Comparison of ENCODE assay signal across 8 cellular contexts in the genomic region with DNA sequence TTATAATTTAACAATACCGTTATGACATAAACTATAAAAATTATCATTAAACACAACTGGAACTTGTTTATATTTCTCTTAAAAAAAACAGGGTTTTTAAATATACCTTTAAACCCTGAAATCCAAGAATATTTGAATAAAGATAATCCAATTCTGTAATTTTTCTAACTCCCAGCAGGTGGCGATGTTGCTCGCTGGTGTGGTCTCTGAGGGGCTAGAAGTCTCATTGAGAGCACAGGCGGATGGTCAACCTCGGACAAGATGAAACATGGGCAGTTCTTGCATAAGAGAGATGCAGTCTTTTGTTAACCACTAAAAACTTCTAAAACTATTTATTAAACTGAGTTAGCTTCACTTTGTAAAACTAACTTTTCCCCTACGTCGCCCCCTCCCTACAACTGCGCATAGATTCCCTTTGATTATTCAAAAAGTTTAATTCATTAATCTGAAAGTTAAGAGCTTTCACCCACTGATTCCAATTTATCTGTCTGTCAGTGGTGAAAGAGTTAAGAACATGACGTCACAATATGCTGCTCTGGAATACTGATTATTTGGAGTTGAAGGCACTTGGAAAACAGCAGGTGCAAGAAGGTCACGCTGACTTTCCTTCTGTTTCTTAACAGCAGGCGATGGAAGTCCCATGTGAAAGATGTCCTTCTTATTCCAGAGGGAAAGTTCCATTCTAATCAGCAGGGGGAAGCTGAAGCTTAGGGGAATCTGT. TPM values are rescaled to one million over a fixed set of nuclear protein-coding genes. Genes with fewer than 3 reads are reported as not detected.
DNase-seq lines count a peak whose midpoint lies in the region; ATAC-seq and TF ChIP-seq lines count a peak whose summit lies in the region.

No MANE protein-coding gene starts in this region.

- no peak overlapping the region for H3K4me3 Mint-ChIP-seq in activated T-helper 1 cell treated with anti-CD3 and anti-CD28 coated beads, Interleukin-12 subunit alpha, Interleukin-12 subunit beta, Interleukin-2, Interleukin-4 antibody, amounts not matched to agents 30 ng/mL and 10 ng/mL and 1 ng/mL, durations not matched to agents 14 hours and 24 hours and 36 hours

- H3K9me3 ChIP-seq in neutrophil, result no peaks in the 10 kb centered on the region

- no peaks in the 10 kb centered on the region for H3K36me3 ChIP-seq in neutrophil

- H3K4me1 Mint-ChIP-seq in activated T-helper 1 cell treated with anti-CD3 and anti-CD28 coated beads, Interleukin-12 subunit alpha, Interleukin-12 subunit beta, Interleukin-2, Interleukin-4 antibody, amounts not matched to agents 30 ng/mL and 10 ng/mL and 1 ng/mL, durations not matched to agents 14 hours and 24 hours and 36 hours (ENCODE audit: low read depth), result no peaks in the 10 kb centered on the region

- H3K27me3 ChIP-seq in neutrophil, result no peaks in the 10 kb centered on the region

- TF ChIP-seq CTCF in foreskin fibroblast (IDR thresholded peaks at IDR 0.05; ENCODE audit: low read depth, low read length), result peak; percentile 60
- TF ChIP-seq CTCF in neutrophil (IDR thresholded peaks at IDR 0.05), result peak; percentile 66

- H3K9me3 Mint-ChIP-seq in activated T-helper 1 cell treated with anti-CD3 and anti-CD28 coated beads, Interleukin-12 subunit alpha, Interleukin-12 subunit beta, Interleukin-2, Interleukin-4 antibody, amounts not matched to agents 30 ng/mL and 10 ng/mL and 1 ng/mL, durations not matched to agents 14 hours and 24 hours and 36 hours, result peaks cover under 1% of the 10 kb centered on the region

- ATAC-seq in GM19351 (IDR thresholded peaks at IDR 0.05; ENCODE audit: unreplicated experiment), result peak; percentile 30
- no peak for ATAC-seq in left colon
- no peak for ATAC-seq in GM19467 (IDR thresholded peaks at IDR 0.05; ENCODE audit: unreplicated experiment)

- H3K4me3 ChIP-seq in foreskin fibroblast (ENCODE audit: low read depth in 1 of 2, low read length in 2 of 2), result no peak overlapping the region
- H3K4me3 ChIP-seq in neutrophil (ENCODE audit: low read depth in 1 of 2, low read length in 1 of 2), result no peak overlapping the region

- DNase-seq in Ammon's horn (ENCODE audit: low spot score) (peak; percentile 91), NCI-H446 treated with DMSO at 0.1 percent for 48 hours (lab: John Stamatoyannopoulos, UW) (peak; percentile 7), foreskin fibroblast (peak; percentile 16 to 69), left colon (no peak)
- DNase-seq in activated T-helper 1 cell treated with anti-CD3 and anti-CD28 coated beads, Interleukin-12 subunit alpha, Interleukin-12 subunit beta, Interleukin-2, Interleukin-4 antibody, amounts not matched to agents 30 ng/mL and 10 ng/mL and 1 ng/mL, durations not matched to agents 14 hours and 24 hours and 36 hours (ENCODE audit: low spot score), result peak; percentile 2

- intact Hi-C loops in activated T-helper 1 cell treated with anti-CD3 and anti-CD28 coated beads, Interleukin-12 subunit alpha, Interleukin-12 subunit beta, Interleukin-2, Interleukin-4 antibody, amounts not matched to agents 30 ng/mL and 10 ng/mL and 1 ng/mL, durations not matched to agents 14 hours and 24 hours and 36 hours (cut with micrococcal nuclease), result loop anchor here (1.0 to 2.0 kb wide), 3 partner anchors 159 to 293 kb away; no protein-coding TSS in a partner anchor
- intact Hi-C loops in left colon (cut with DNase I, micrococcal nuclease), result loop anchor here in 1 of 2 donors (5.0 kb wide), 1 partner anchor 168 kb away; no protein-coding TSS in a partner anchor

- no peaks in the 10 kb centered on the region for H3K27me3 Mint-ChIP-seq in activated T-helper 1 cell treated with anti-CD3 and anti-CD28 coated beads, Interleukin-12 subunit alpha, Interleukin-12 subunit beta, Interleukin-2, Interleukin-4 antibody, amounts not matched to agents 30 ng/mL and 10 ng/mL and 1 ng/mL, durations not matched to agents 14 hours and 24 hours and 36 hours (ENCODE audit: insufficient read depth)

- H3K27ac Mint-ChIP-seq in activated T-helper 1 cell treated with anti-CD3 and anti-CD28 coated beads, Interleukin-12 subunit alpha, Interleukin-12 subunit beta, Interleukin-2, Interleukin-4 antibody, amounts not matched to agents 30 ng/mL and 10 ng/mL and 1 ng/mL, durations not matched to agents 14 hours and 24 hours and 36 hours, result no peak overlapping the region

- H3K27ac ChIP-seq in neutrophil, result no peak overlapping the region

- H3K36me3 Mint-ChIP-seq in activated T-helper 1 cell treated with anti-CD3 and anti-CD28 coated beads, Interleukin-12 subunit alpha, Interleukin-12 subunit beta, Interleukin-2, Interleukin-4 antibody, amounts not matched to agents 30 ng/mL and 10 ng/mL and 1 ng/mL, durations not matched to agents 14 hours and 24 hours and 36 hours (ENCODE audit: low read depth), result no peaks in the 10 kb centered on the region

- H3K4me1 ChIP-seq in neutrophil (ENCODE audit: control insufficient read depth in 1 of 2, insufficient read depth in 1 of 2, low read depth in 1 of 2, low read length in 1 of 2), result no peaks in the 10 kb centered on the region

RNA-seq across cellular contexts. Expression of a gene that starts 29.5 kb away (rescaled TPM):
- total RNA-seq in activated T-helper 1 cell treated with anti-CD3 and anti-CD28 coated beads, Interleukin-12 subunit alpha, Interleukin-12 subunit beta, Interleukin-2, Interleukin-4 antibody, amounts not matched to agents 30 ng/mL and 10 ng/mL and 1 ng/mL, durations not matched to agents 14 hours and 24 hours and 36 hours, result not detected in 2 replicates
- not detected for total RNA-seq in left colon

Comparison
In these comparisons a context has a peak if more than half of its experiments do, and no peak if none do; other contexts are left out.
1. DNase-seq: peak in Ammon's horn (single experiment), NCI-H446 treated with DMSO at 0.1 percent for 48 hours (single experiment), activated T-helper 1 cell treated with anti-CD3 and anti-CD28 coated beads, Interleukin-12 subunit alpha, Interleukin-12 subunit beta, Interleukin-2, Interleukin-4 antibody, amounts not matched to agents 30 ng/mL and 10 ng/mL and 1 ng/mL, durations not matched to agents 14 hours and 24 hours and 36 hours (single experiment) and foreskin fibroblast (2 of 2); none in left colon (0 of 2).